8 cellular contexts compared by ENCODE assay signal in the genomic region with DNA sequence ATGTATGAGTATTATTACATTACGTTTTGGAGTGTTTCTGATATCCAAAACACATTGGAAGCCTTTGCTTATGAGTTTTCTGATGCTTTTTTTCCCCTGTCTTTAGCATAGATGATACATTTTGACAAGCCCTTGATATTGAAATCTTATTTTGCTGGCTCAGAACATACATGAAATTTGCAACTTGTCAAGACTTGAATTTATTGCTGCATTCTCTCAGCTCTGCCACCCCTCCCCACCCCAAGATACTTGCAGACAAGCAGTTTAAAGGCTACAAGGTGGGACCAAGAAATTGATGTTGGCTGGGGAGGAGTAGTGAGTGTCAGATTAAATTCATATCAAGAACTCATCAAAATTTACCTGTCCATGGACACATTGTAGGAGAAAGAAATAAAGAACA.
"Had no signal": no experiment of that assay in that cellular context is flagged by ENCODE, and none has a peak within 500 bp of the region (broad histone marks: within the 10 kb centered on the region; RNA-seq: fewer than 3 reads in every experiment).

No MANE protein-coding gene starts in this region.

- ATAC-seq: GM12878 had no signal

- FAIRE-seq: G401.6, GM12878, GM12891, GM12892, GM18507, GM19239 had no signal

- DNase-seq: GDM1, GF-D8 had no signal

- H3K4me3 ChIP-seq: GM12878 had no signal
